10 cellular contexts compared by ENCODE assay signal in genomic region chr22:26333088-26333800, GRCh38.
"Had no signal": no experiment of that assay in that cellular context is flagged by ENCODE, and none has a peak within 500 bp of the region (broad histone marks: within the 10 kb centered on the region; RNA-seq: fewer than 3 reads in every experiment).

No MANE protein-coding gene starts in this region.

- H3K36me3 Mint-ChIP-seq: IgD-negative memory B cell had no signal

- H3K36me3 ChIP-seq: HAP-1 had no signal

- H3K27ac Mint-ChIP-seq: HFFc6, IgD-negative memory B cell had no signal

- H3K4me3 Mint-ChIP-seq: HFFc6, IgD-negative memory B cell had no signal

- DNase-seq: GM23248, GOT3, H7, HFFc6, KBM-7 had no signal

- H3K4me3 ChIP-seq: GM23248, HAP-1 had no signal

- H3K9me3 ChIP-seq: HAP-1 had no signal

- ATAC-seq: HCT116, HepG2 had no signal

- H3K27ac ChIP-seq: GM23248, HL-60 had no signal

- H3K4me1 ChIP-seq: HAP-1 had no signal

- H3K9me3 Mint-ChIP-seq: HFFc6 had no signal
